Comparison of ENCODE assay signal across 19 cellular contexts in genomic region chr3:99356681-99357080, GRCh38.
"Had no signal": no experiment of that assay in that cellular context is flagged by ENCODE, and none has a peak within 500 bp of the region (broad histone marks: within the 10 kb centered on the region; RNA-seq: fewer than 3 reads in every experiment).

No MANE protein-coding gene starts in this region.

- ATAC-seq: effector memory CD8-positive, alpha-beta T cell; esophagus mucosa; foreskin keratinocyte; gastroesophageal sphincter; heart left ventricle; left cardiac atrium; left lung; left ventricle myocardium superior; lower lobe of right lung; naive thymus-derived CD4-positive, alpha-beta T cell had no signal

- DNase-seq: colonic mucosa; cortex of kidney; effector CD8-positive, alpha-beta T cell; effector memory CD8-positive, alpha-beta T cell; endodermal cell; erythroblast; esophagus squamous epithelium; foreskin keratinocyte; heart left ventricle; hypothalamus; immature natural killer cell; left cardiac atrium; left lung; left ventricle myocardium superior; lower lobe of right lung; mesenchymal stem cell; naive thymus-derived CD4-positive, alpha-beta T cell had no signal
